ENCODE assay signal across 21 cellular contexts in the genomic region with DNA sequence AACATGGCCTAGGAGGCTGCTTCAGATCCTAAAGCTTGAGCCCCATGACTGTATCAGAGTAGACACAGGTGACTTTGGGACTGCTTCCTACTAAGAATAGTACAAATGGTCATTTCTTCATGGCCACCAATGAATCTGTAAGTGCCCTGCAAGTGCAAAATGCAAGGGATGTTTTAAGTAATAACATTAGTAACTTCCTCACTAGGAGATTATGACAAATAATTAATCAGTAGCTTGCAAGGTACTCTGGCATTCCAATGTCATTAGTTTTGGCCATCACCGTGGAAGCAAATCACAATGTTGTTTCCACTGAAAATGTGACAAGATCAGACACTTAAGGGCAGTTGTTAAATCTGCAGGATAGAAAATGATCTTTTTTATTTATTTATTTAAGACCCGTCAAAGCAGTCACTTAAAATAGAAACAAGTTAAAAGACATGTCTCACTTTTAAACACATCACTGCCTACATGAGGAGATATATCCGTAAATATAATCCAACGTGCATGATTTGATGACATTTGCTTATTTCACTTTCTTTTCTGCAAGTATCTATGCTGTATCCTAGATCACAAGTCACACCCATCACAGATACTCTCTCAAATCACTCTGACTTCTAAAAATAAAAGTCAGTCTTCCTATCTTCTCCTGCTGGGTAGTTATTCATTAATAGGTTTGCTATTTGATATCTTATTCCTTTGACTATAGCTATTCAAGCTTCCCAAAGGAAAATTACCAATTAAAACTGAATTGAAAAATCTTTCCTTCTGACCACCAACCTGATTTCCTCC.
DNase-seq lines count a peak whose midpoint lies in the region; ATAC-seq, FAIRE-seq and TF ChIP-seq lines count a peak whose summit lies in the region.
"Had no signal": no experiment of that assay in that cellular context is flagged by ENCODE, and none has a peak within 500 bp of the region (broad histone marks: within the 10 kb centered on the region; RNA-seq: fewer than 3 reads in every experiment).

No MANE protein-coding gene starts in this region.

- 79 to 87% methylated on average over 4 of the region's 4 CpGs for WGBS in thyroid gland, 2 donors

- no peaks in the 10 kb centered on the region for H3K27me3 ChIP-seq in thyroid gland
- H3K27me3 ChIP-seq: esophagus muscularis mucosa, hepatocyte, ovary had no signal

- TF ChIP-seq CTCF in epithelial cell of proximal tubule (conservative IDR thresholded peaks at IDR 0.05; ENCODE audit: low read depth, low read length) = no peak
- no peak for TF ChIP-seq CTCF in thyroid gland (IDR thresholded peaks at IDR 0.05)

- peak; percentile 82 for FAIRE-seq in RCC 7860 (lab: Jason Lieb, UNC)

- no peak overlapping the region for H3K27ac Mint-ChIP-seq in activated CD8-positive, alpha-beta T cell treated with anti-CD3 and anti-CD28 coated beads, Interleukin-2, amount 10 ng/mL, durations not matched to agents 7 days and 5 days
- H3K27ac Mint-ChIP-seq: stimulated activated memory B cell treated with anti-CD40 and anti-IgM and Interleukin-4, amounts not matched to agents 10 μg/mL and 1 μg/mL and 100 μg/mL, for 72 hours; type B pancreatic cell had no signal

- H3K27ac ChIP-seq in thyroid gland = no peak overlapping the region
- H3K27ac ChIP-seq: coronary artery, esophagus muscularis mucosa, hepatocyte, KMS-11, ovary had no signal

- no peaks in the 10 kb centered on the region for H3K27me3 Mint-ChIP-seq in activated CD8-positive, alpha-beta T cell treated with anti-CD3 and anti-CD28 coated beads, Interleukin-2, amount 10 ng/mL, durations not matched to agents 7 days and 5 days (ENCODE audit: low read depth)
- H3K27me3 Mint-ChIP-seq: stimulated activated memory B cell treated with anti-CD40 and anti-IgM and Interleukin-4, amounts not matched to agents 10 μg/mL and 1 μg/mL and 100 μg/mL, for 72 hours; type B pancreatic cell had no signal

- H3K4me1 ChIP-seq in thyroid gland = peaks cover 0 to 2% of the 10 kb centered on the region in 2 donors
- H3K4me1 ChIP-seq: esophagus muscularis mucosa had no signal

- H3K36me3 Mint-ChIP-seq in activated CD8-positive, alpha-beta T cell treated with anti-CD3 and anti-CD28 coated beads, Interleukin-2, amount 10 ng/mL, durations not matched to agents 7 days and 5 days (ENCODE audit: low read depth) = peaks cover 3% of the 10 kb centered on the region
- H3K36me3 Mint-ChIP-seq: stimulated activated memory B cell treated with anti-CD40 and anti-IgM and Interleukin-4, amounts not matched to agents 10 μg/mL and 1 μg/mL and 100 μg/mL, for 72 hours; type B pancreatic cell had no signal

- CTCF ChIA-PET in activated CD8-positive, alpha-beta T cell treated with anti-CD3 and anti-CD28 coated beads, Interleukin-2, amount 10 ng/mL, durations not matched to agents 7 days and 5 days (lab: Charles Lee) = interaction anchor here (1.2 kb wide), 1 partner anchor 12 kb away, joined by 3 read pairs; no protein-coding TSS in a partner anchor

- POLR2A ChIA-PET in activated CD8-positive, alpha-beta T cell treated with anti-CD3 and anti-CD28 coated beads, Interleukin-2, amount 10 ng/mL, durations not matched to agents 7 days and 5 days (lab: Charles Lee) = no interaction called here

- peak; percentile 25 for DNase-seq in GM03348 (ENCODE audit: low spot score)
- DNase-seq in RCC 7860 (ENCODE audit: low spot score) = peak; percentile 86
- peak; percentile 70 for DNase-seq in epithelial cell of proximal tubule (ENCODE audit: low read depth)
- DNase-seq in renal cortical epithelial cell (ENCODE audit: low read depth) = peak; percentile 90
- DNase-seq in activated CD4-positive, CD25-positive, alpha-beta regulatory T cell (lab: John Stamatoyannopoulos, UW) = no peak
- DNase-seq in activated CD8-positive, alpha-beta T cell treated with anti-CD3 and anti-CD28 coated beads, Interleukin-2, amount 10 ng/mL, durations not matched to agents 7 days and 5 days = no peak
- DNase-seq in thyroid gland = no peak
- DNase-seq: activated CD4-positive, CD25-positive, alpha-beta regulatory T cell treated with anti-CD3 and anti-CD28 coated beads, Interleukin-2, amount 50 U/mL, for 72 hours; activated gamma-delta T cell treated with Interleukin-2 at 50 U/mL for 16 hours; anterior cingulate cortex; NCI-H1417; ovary had no signal

- H3K4me3 ChIP-seq in epithelial cell of proximal tubule (ENCODE audit: low read depth, low read length) (no peak overlapping the region), thyroid gland (replicated peaks in 1 of 3) (no peak overlapping the region)
- H3K4me3 ChIP-seq: coronary artery, esophagus muscularis mucosa, hepatocyte, ovary, smooth muscle cell had no signal

- H3K36me3 ChIP-seq in thyroid gland = no peaks in the 10 kb centered on the region
- H3K36me3 ChIP-seq: esophagus muscularis mucosa, ovary had no signal

- TF ChIP-seq POLR2A in thyroid gland (IDR thresholded peaks at IDR 0.05) = no peak

- intact Hi-C loops in thyroid gland (cut with DNase I) = no loop called here

- no peaks in the 10 kb centered on the region for H3K9me3 ChIP-seq in thyroid gland
- H3K9me3 ChIP-seq: esophagus muscularis mucosa, ovary had no signal

- H3K9me3 Mint-ChIP-seq in activated CD8-positive, alpha-beta T cell treated with anti-CD3 and anti-CD28 coated beads, Interleukin-2, amount 10 ng/mL, durations not matched to agents 7 days and 5 days (ENCODE audit: insufficient read depth) = no peaks in the 10 kb centered on the region
- H3K9me3 Mint-ChIP-seq: stimulated activated memory B cell treated with anti-CD40 and anti-IgM and Interleukin-4, amounts not matched to agents 10 μg/mL and 1 μg/mL and 100 μg/mL, for 72 hours; type B pancreatic cell had no signal

- H3K4me1 Mint-ChIP-seq in activated CD8-positive, alpha-beta T cell treated with anti-CD3 and anti-CD28 coated beads, Interleukin-2, amount 10 ng/mL, durations not matched to agents 7 days and 5 days (ENCODE audit: low read depth) = peaks cover 9% of the 10 kb centered on the region
- H3K4me1 Mint-ChIP-seq: stimulated activated memory B cell treated with anti-CD40 and anti-IgM and Interleukin-4, amounts not matched to agents 10 μg/mL and 1 μg/mL and 100 μg/mL, for 72 hours had no signal

- H3K4me3 Mint-ChIP-seq in activated CD8-positive, alpha-beta T cell treated with anti-CD3 and anti-CD28 coated beads, Interleukin-2, amount 10 ng/mL, durations not matched to agents 7 days and 5 days = no peak overlapping the region
- H3K4me3 Mint-ChIP-seq: stimulated activated memory B cell treated with anti-CD40 and anti-IgM and Interleukin-4, amounts not matched to agents 10 μg/mL and 1 μg/mL and 100 μg/mL, for 72 hours; type B pancreatic cell had no signal

- ATAC-seq in activated CD8-positive, alpha-beta T cell treated with anti-CD3 and anti-CD28 coated beads, Interleukin-2, amount 10 ng/mL, durations not matched to agents 7 days and 5 days = no peak
- ATAC-seq: left lobe of liver; Right ventricle myocardium inferior; stimulated activated memory B cell treated with anti-CD40 and anti-IgM and Interleukin-4, amounts not matched to agents 10 μg/mL and 1 μg/mL and 100 μg/mL, for 72 hours had no signal

Comparison
In these comparisons a context has a peak if more than half of its experiments do, and no peak if none do; other contexts are left out.
1. DNase-seq: peak in GM03348 (single experiment), RCC 7860 (single experiment), epithelial cell of proximal tubule (single experiment) and renal cortical epithelial cell (single experiment); none in activated CD4-positive, CD25-positive, alpha-beta regulatory T cell (0 of 4), activated CD8-positive, alpha-beta T cell treated with anti-CD3 and anti-CD28 coated beads, Interleukin-2, amount 10 ng/mL, durations not matched to agents 7 days and 5 days (single experiment) and thyroid gland (0 of 2).